ENCODE assay signal across 9 cellular contexts in genomic region chr3:112390783-112391641, GRCh38. TPM values are rescaled to one million over a fixed set of nuclear protein-coding genes. Genes with fewer than 3 reads are reported as not detected.
DNase-seq lines count a peak whose midpoint lies in the region; ATAC-seq, FAIRE-seq and TF ChIP-seq lines count a peak whose summit lies in the region.
"Had no signal": no experiment of that assay in that cellular context is flagged by ENCODE, and none has a peak within 500 bp of the region (broad histone marks: within the 10 kb centered on the region; RNA-seq: fewer than 3 reads in every experiment).

No MANE protein-coding gene starts in this region.

- no peak overlapping the region for H3K9ac ChIP-seq in kidney (ENCODE audit: low read length in 2 of 2)

- H3K4me3 ChIP-seq in AG09309 (ENCODE audit: control insufficient read depth, low read depth, low read length) (no peak overlapping the region), heart right ventricle (no peak overlapping the region), kidney (ENCODE audit: low read length in 2 of 2) (no peak overlapping the region)

- no peak overlapping the region for H3K27ac Mint-ChIP-seq in activated T-helper 17 cell treated with anti-CD3 and anti-CD28 coated beads, Interleukin-2, amount 50 U/mL, for 72 hours
- H3K27ac Mint-ChIP-seq in T-helper 17 cell = no peak overlapping the region

- TF ChIP-seq CTCF in AG09309 (IDR thresholded peaks at IDR 0.05; ENCODE audit: control insufficient read depth, insufficient read depth, low read depth, low read length, missing control alignments) = no peak
- TF ChIP-seq CTCF in heart right ventricle (IDR thresholded peaks at IDR 0.05) = no peak
- TF ChIP-seq CTCF in kidney (IDR thresholded peaks at IDR 0.05; ENCODE audit: borderline replicate concordance, extremely low read depth, insufficient read depth) = no peak

- H3K9me3 ChIP-seq in heart right ventricle = peaks cover 0 to 9% (median 3%) of the 10 kb centered on the region in 11 donors
- H3K9me3 ChIP-seq in T-helper 17 cell (ENCODE audit: control insufficient read depth, low read length, poor library complexity, severe bottlenecking) = no peaks in the 10 kb centered on the region
- peaks cover 0 to 3% of the 10 kb centered on the region in 2 donors for H3K9me3 ChIP-seq in kidney (ENCODE audit: control insufficient read depth in 1 of 2, low read length in 2 of 2)

- H3K36me3 Mint-ChIP-seq in activated T-helper 17 cell treated with anti-CD3 and anti-CD28 coated beads, Interleukin-2, amount 50 U/mL, for 72 hours (ENCODE audit: low read depth) = no peaks in the 10 kb centered on the region
- H3K36me3 Mint-ChIP-seq in T-helper 17 cell (ENCODE audit: low read depth) = no peaks in the 10 kb centered on the region

- peak; percentile 75 for ATAC-seq in HG02610 (IDR thresholded peaks at IDR 0.05; ENCODE audit: unreplicated experiment)
- peak; percentile 57 for ATAC-seq in activated T-helper 17 cell treated with anti-CD3 and anti-CD28 coated beads, Interleukin-2, amount 50 U/mL, for 72 hours (replicated peaks)
- peak; percentile 23 to 79 (median 62) for ATAC-seq in heart right ventricle
- ATAC-seq in T-helper 17 cell = no peak
- ATAC-seq in HG02763 (IDR thresholded peaks at IDR 0.05; ENCODE audit: unreplicated experiment) = no peak

- intact Hi-C loops in heart right ventricle (cut with DNase I) = no loop called here
- intact Hi-C loops in kidney (cut with DNase I) = no loop called here

- H3K4me1 ChIP-seq in heart right ventricle = peaks cover 0 to 50% (median 37%) of the 10 kb centered on the region in 9 donors
- peaks cover 6 to 15% of the 10 kb centered on the region in 2 donors for H3K4me1 ChIP-seq in kidney (ENCODE audit: control insufficient read depth in 1 of 2, insufficient read depth in 1 of 2, low read depth in 1 of 2, low read length in 2 of 2)

- H3K9me3 Mint-ChIP-seq in activated T-helper 17 cell treated with anti-CD3 and anti-CD28 coated beads, Interleukin-2, amount 50 U/mL, for 72 hours = no peaks in the 10 kb centered on the region

- H3K4me3 Mint-ChIP-seq in activated T-helper 17 cell treated with anti-CD3 and anti-CD28 coated beads, Interleukin-2, amount 50 U/mL, for 72 hours = no peak overlapping the region
- H3K4me3 Mint-ChIP-seq in T-helper 17 cell = no peak overlapping the region

- H3K27me3 ChIP-seq in heart right ventricle = no peaks in the 10 kb centered on the region

- WGBS in heart right ventricle, 2 donors = 15 to 17% methylated on average over 4 of the region's 4 CpGs

- no peaks in the 10 kb centered on the region for H3K4me1 Mint-ChIP-seq in activated T-helper 17 cell treated with anti-CD3 and anti-CD28 coated beads, Interleukin-2, amount 50 U/mL, for 72 hours
- H3K4me1 Mint-ChIP-seq in T-helper 17 cell = peaks cover 10% of the 10 kb centered on the region

- H3K27me3 Mint-ChIP-seq in activated T-helper 17 cell treated with anti-CD3 and anti-CD28 coated beads, Interleukin-2, amount 50 U/mL, for 72 hours = peaks cover 4% of the 10 kb centered on the region
- peaks cover under 1% of the 10 kb centered on the region for H3K27me3 Mint-ChIP-seq in T-helper 17 cell

- no peak for FAIRE-seq in kidney (lab: Jason Lieb, UNC)
- FAIRE-seq: GM18507 had no signal

- DNase-seq in AG09309 (ENCODE audit: low read depth) = peak; percentile 84
- DNase-seq in heart right ventricle = no peak
- DNase-seq in putamen (ENCODE audit: low spot score) = peak; percentile 93
- DNase-seq in T-helper 17 cell = no peak
- no peak for DNase-seq in kidney

- H3K36me3 ChIP-seq in heart right ventricle (no peaks in the 10 kb centered on the region), kidney (ENCODE audit: control insufficient read depth in 1 of 2, insufficient read depth in 2 of 2, low read length in 2 of 2) (no peaks in the 10 kb centered on the region)

- H3K27ac ChIP-seq in heart right ventricle = peak overlapping the region in 9 of 10 donors; percentile 53 to 83 (median 67)
- H3K27ac ChIP-seq in kidney (ENCODE audit: low read depth in 2 of 2, low read length in 2 of 2) = peak overlapping the region in 1 of 2 donors; percentile 82

RNA-seq across cellular contexts. Expression of gene CD200, which starts 58.1 kb away (rescaled TPM):
- 10 to 100 TPM in 1 of 2 donors, 1 to 10 TPM in 1; 5.1 to 26.8 TPM for total RNA-seq in activated T-helper 17 cell treated with anti-CD3 and anti-CD28 coated beads, Interleukin-2, amount 50 U/mL, for 72 hours
- 1 to 10 TPM in 6 of 10 donors, under 1 TPM in 4; 0.82 to 3.3 (median 1.5) TPM for total RNA-seq in heart right ventricle
- 1 to 10 TPM in 1 of 2 donors, under 1 TPM in 1; 0.44 to 1.3 TPM for polyA plus RNA-seq in heart right ventricle
- total RNA-seq in T-helper 17 cell = 1 to 10 TPM; 1.7 to 2.8 TPM
- 16.8 TPM for total RNA-seq in kidney
- 8.5 TPM for polyA plus RNA-seq in kidney (ENCODE audit: insufficient read depth, low read depth, low replicate concordance)

Comparison
In these comparisons a context has a peak if more than half of its experiments do, and no peak if none do; other contexts are left out.
1. DNase-seq: peak in AG09309 (single experiment) and putamen (single experiment); none in heart right ventricle (0 of 2), T-helper 17 cell (0 of 3) and kidney (single experiment).
2. ATAC-seq: peak in HG02610 (single experiment), activated T-helper 17 cell treated with anti-CD3 and anti-CD28 coated beads, Interleukin-2, amount 50 U/mL, for 72 hours (single experiment) and heart right ventricle (8 of 8); none in T-helper 17 cell (single experiment) and HG02763 (single experiment).